In genomic region chr1:230157409-230158390, GRCh38 we compare ENCODE assay signal across 9 cellular contexts.
DNase-seq lines count a peak whose midpoint lies in the region; ATAC-seq, FAIRE-seq and TF ChIP-seq lines count a peak whose summit lies in the region.
"Had no signal": no experiment of that assay in that cellular context is flagged by ENCODE, and none has a peak within 500 bp of the region (broad histone marks: within the 10 kb centered on the region; RNA-seq: fewer than 3 reads in every experiment).

No MANE protein-coding gene starts in this region.

- no peaks in the 10 kb centered on the region for H3K36me3 ChIP-seq in aorta (ENCODE audit: control insufficient read depth in 1 of 2, insufficient read depth in 2 of 2, low read length in 1 of 2)
- no peaks in the 10 kb centered on the region for H3K36me3 ChIP-seq in CD8-positive, alpha-beta T cell (ENCODE audit: insufficient read depth, low read length)
- H3K36me3 ChIP-seq: esophagus muscularis mucosa had no signal

- no peaks in the 10 kb centered on the region for H3K27me3 ChIP-seq in aorta (ENCODE audit: control insufficient read depth in 1 of 2, insufficient read depth in 2 of 2, low read length in 1 of 2)
- H3K27me3 ChIP-seq in CD8-positive, alpha-beta T cell (ENCODE audit: insufficient read depth, low read length), result no peaks in the 10 kb centered on the region
- H3K27me3 ChIP-seq: esophagus muscularis mucosa had no signal

- no peak for DNase-seq in activated T-cell treated with anti-CD3 and anti-CD28 coated beads, Interleukin-2, amount 50 U/mL, for 24 hours
- DNase-seq in activated T-cell treated with anti-CD3 and anti-CD28 coated beads, Interleukin-2, amount 50 U/mL, for 4 hours, result no peak
- DNase-seq in left lobe of liver (ENCODE audit: low spot score), result peak; percentile 41
- DNase-seq in aorta, result no peak
- no peak for DNase-seq in ureter (ENCODE audit: low spot score)
- no peak for DNase-seq in CD8-positive, alpha-beta T cell
- no peak for DNase-seq in D721Med (ENCODE audit: insufficient read length, low spot score)

- CTCF ChIA-PET in CD8-positive, alpha-beta T cell (lab: Charles Lee), result no interaction called here

- no peak overlapping the region for H3K27ac ChIP-seq in aorta (ENCODE audit: low read depth in 1 of 2, low read length in 2 of 2)
- H3K27ac ChIP-seq in CD8-positive, alpha-beta T cell (ENCODE audit: low read depth, low read length), result no peak overlapping the region
- H3K27ac ChIP-seq: esophagus muscularis mucosa had no signal

- peaks cover 21% of the 10 kb centered on the region for H3K36me3 Mint-ChIP-seq in activated T-cell treated with anti-CD3 and anti-CD28 coated beads, Interleukin-2, amount 50 U/mL, for 24 hours (ENCODE audit: low read depth)
- H3K36me3 Mint-ChIP-seq in activated T-cell treated with anti-CD3 and anti-CD28 coated beads, Interleukin-2, amount 50 U/mL, for 4 hours (ENCODE audit: insufficient read depth), result peaks cover 2% of the 10 kb centered on the region
- no peaks in the 10 kb centered on the region for H3K36me3 Mint-ChIP-seq in activated T-helper 17 cell treated with anti-CD3 and anti-CD28 coated beads, Interleukin-2, amount 50 U/mL, for 72 hours (ENCODE audit: low read depth)
- no peaks in the 10 kb centered on the region for H3K36me3 Mint-ChIP-seq in CD8-positive, alpha-beta T cell

- no peaks in the 10 kb centered on the region for H3K27me3 Mint-ChIP-seq in activated T-cell treated with anti-CD3 and anti-CD28 coated beads, Interleukin-2, amount 50 U/mL, for 24 hours
- no peaks in the 10 kb centered on the region for H3K27me3 Mint-ChIP-seq in activated T-cell treated with anti-CD3 and anti-CD28 coated beads, Interleukin-2, amount 50 U/mL, for 4 hours (ENCODE audit: low read depth)
- H3K27me3 Mint-ChIP-seq in activated T-helper 17 cell treated with anti-CD3 and anti-CD28 coated beads, Interleukin-2, amount 50 U/mL, for 72 hours, result no peaks in the 10 kb centered on the region
- H3K27me3 Mint-ChIP-seq in CD8-positive, alpha-beta T cell (ENCODE audit: low read depth), result no peaks in the 10 kb centered on the region

- H3K4me3 ChIP-seq in aorta (ENCODE audit: low read length in 2 of 2), result no peak overlapping the region
- H3K4me3 ChIP-seq in CD8-positive, alpha-beta T cell (ENCODE audit: low read depth, low read length), result no peak overlapping the region
- H3K4me3 ChIP-seq: esophagus muscularis mucosa had no signal

- 72 to 74% methylated on average over 12 of the region's 12 CpGs for WGBS in aorta, 2 donors

- no peak overlapping the region for H3K4me3 Mint-ChIP-seq in activated T-cell treated with anti-CD3 and anti-CD28 coated beads, Interleukin-2, amount 50 U/mL, for 24 hours
- no peak overlapping the region for H3K4me3 Mint-ChIP-seq in activated T-cell treated with anti-CD3 and anti-CD28 coated beads, Interleukin-2, amount 50 U/mL, for 4 hours
- no peak overlapping the region for H3K4me3 Mint-ChIP-seq in activated T-helper 17 cell treated with anti-CD3 and anti-CD28 coated beads, Interleukin-2, amount 50 U/mL, for 72 hours
- no peak overlapping the region for H3K4me3 Mint-ChIP-seq in CD8-positive, alpha-beta T cell

- H3K27ac Mint-ChIP-seq in activated T-cell treated with anti-CD3 and anti-CD28 coated beads, Interleukin-2, amount 50 U/mL, for 24 hours, result peak overlapping the region; percentile 61
- peak overlapping the region; percentile 75 for H3K27ac Mint-ChIP-seq in activated T-helper 17 cell treated with anti-CD3 and anti-CD28 coated beads, Interleukin-2, amount 50 U/mL, for 72 hours
- no peak overlapping the region for H3K27ac Mint-ChIP-seq in CD8-positive, alpha-beta T cell

- FAIRE-seq in D721Med (lab: Jason Lieb, UNC), result no peak

- no peaks in the 10 kb centered on the region for H3K9me3 Mint-ChIP-seq in activated T-cell treated with anti-CD3 and anti-CD28 coated beads, Interleukin-2, amount 50 U/mL, for 24 hours
- no peaks in the 10 kb centered on the region for H3K9me3 Mint-ChIP-seq in activated T-cell treated with anti-CD3 and anti-CD28 coated beads, Interleukin-2, amount 50 U/mL, for 4 hours
- H3K9me3 Mint-ChIP-seq in activated T-helper 17 cell treated with anti-CD3 and anti-CD28 coated beads, Interleukin-2, amount 50 U/mL, for 72 hours, result no peaks in the 10 kb centered on the region
- H3K9me3 Mint-ChIP-seq in CD8-positive, alpha-beta T cell, result no peaks in the 10 kb centered on the region

- POLR2A ChIA-PET in CD8-positive, alpha-beta T cell (lab: Charles Lee), result no interaction called here

- TF ChIP-seq CTCF in CD8-positive, alpha-beta T cell (IDR thresholded peaks at IDR 0.05), result no peak
- TF ChIP-seq CTCF in D721Med (IDR thresholded peaks at IDR 0.05; ENCODE audit: insufficient read depth, missing control alignments), result no peak

- intact Hi-C loops in aorta (cut with DNase I), result no loop called here
- intact Hi-C loops in CD8-positive, alpha-beta T cell (cut with DNase I, micrococcal nuclease), result no loop called here

- no peak for ATAC-seq in activated T-cell treated with anti-CD3 and anti-CD28 coated beads, Interleukin-2, amount 50 U/mL, for 4 hours
- ATAC-seq in activated T-helper 17 cell treated with anti-CD3 and anti-CD28 coated beads, Interleukin-2, amount 50 U/mL, for 72 hours (replicated peaks), result no peak
- ATAC-seq in left lobe of liver (no peak), aorta (ENCODE audit: low FRiP score) (peak; percentile 31)
- no peak for ATAC-seq in CD8-positive, alpha-beta T cell

- H3K4me1 ChIP-seq in aorta (ENCODE audit: control insufficient read depth in 1 of 2, insufficient read depth in 2 of 2, low read length in 2 of 2), result peaks cover 0 to 3% of the 10 kb centered on the region in 2 donors
- no peaks in the 10 kb centered on the region for H3K4me1 ChIP-seq in CD8-positive, alpha-beta T cell (ENCODE audit: insufficient read depth, low read length)

- peaks cover 74% of the 10 kb centered on the region for H3K4me1 Mint-ChIP-seq in activated T-cell treated with anti-CD3 and anti-CD28 coated beads, Interleukin-2, amount 50 U/mL, for 24 hours (ENCODE audit: low read depth)
- H3K4me1 Mint-ChIP-seq in activated T-cell treated with anti-CD3 and anti-CD28 coated beads, Interleukin-2, amount 50 U/mL, for 4 hours (ENCODE audit: low read depth), result peaks cover 22% of the 10 kb centered on the region
- peaks cover 27% of the 10 kb centered on the region for H3K4me1 Mint-ChIP-seq in activated T-helper 17 cell treated with anti-CD3 and anti-CD28 coated beads, Interleukin-2, amount 50 U/mL, for 72 hours
- peaks cover 42% of the 10 kb centered on the region for H3K4me1 Mint-ChIP-seq in CD8-positive, alpha-beta T cell (ENCODE audit: low read depth)

- no peaks in the 10 kb centered on the region for H3K9me3 ChIP-seq in aorta (ENCODE audit: control insufficient read depth, low read length)
- H3K9me3 ChIP-seq in CD8-positive, alpha-beta T cell (ENCODE audit: low read length), result no peaks in the 10 kb centered on the region
- H3K9me3 ChIP-seq: esophagus muscularis mucosa had no signal
